ENCODE assay signal across 8 cellular contexts in genomic region chr9:4382722-4383317, GRCh38.
DNase-seq lines count a peak whose midpoint lies in the region; ATAC-seq and TF ChIP-seq lines count a peak whose summit lies in the region.

No MANE protein-coding gene starts in this region.

- 56 to 71% (median 60%) methylated on average over 4 of the region's 4 CpGs for WGBS in spleen, 5 donors

- DNase-seq in cardiac muscle cell (ENCODE audit: low read depth in 1 of 2, low spot score in 1 of 2) (peak; percentile 34 to 60), cardiac septum (ENCODE audit: low spot score) (no peak), RKO (ENCODE audit: low spot score) (peak; percentile 53), foreskin keratinocyte (no peak), spleen (no peak)
- no peak for DNase-seq in T-helper 2 cell treated with Interferon-gamma antibody and Interleukin-4, amounts not matched to agents 5 μg/mL and 100 μg/mL, for 36 hours (ENCODE audit: low spot score)
- no peak for DNase-seq in activated CD8-positive, alpha-beta memory T cell treated with anti-CD3 and anti-CD28 coated beads for 24 hours

- ATAC-seq in HG02870 (IDR thresholded peaks at IDR 0.05; ENCODE audit: unreplicated experiment) (peak; percentile 63), foreskin keratinocyte (peak; percentile 24)

- H3K36me3 ChIP-seq in cardiac muscle cell (no peaks in the 10 kb centered on the region), spleen (no peaks in the 10 kb centered on the region)

- intact Hi-C loops in cardiac septum (cut with DNase I) (loop anchor here (5.0 to 10.0 kb wide), 2 partner anchors 259 to 372 kb away; no protein-coding TSS in a partner anchor), spleen (cut with DNase I; ENCODE audit: low total_unique reads) (no loop called here)

- H3K4me3 ChIP-seq in cardiac muscle cell (no peak overlapping the region), spleen (no peak overlapping the region)

- no peaks in the 10 kb centered on the region for H3K4me1 Mint-ChIP-seq in T-helper 2 cell treated with Interferon-gamma antibody and Interleukin-4, amounts not matched to agents 5 μg/mL and 100 μg/mL, for 36 hours (ENCODE audit: low read depth)

- H3K27me3 Mint-ChIP-seq in T-helper 2 cell treated with Interferon-gamma antibody and Interleukin-4, amounts not matched to agents 5 μg/mL and 100 μg/mL, for 36 hours (ENCODE audit: low read depth): peaks cover 9% of the 10 kb centered on the region

- H3K4me1 ChIP-seq in cardiac muscle cell (ENCODE audit: low read depth) (no peaks in the 10 kb centered on the region), foreskin keratinocyte (no peaks in the 10 kb centered on the region), spleen (no peaks in the 10 kb centered on the region)

- TF ChIP-seq CTCF in cardiac muscle cell (IDR thresholded peaks at IDR 0.05; ENCODE audit: low read depth, low read length) (peak; percentile 57), foreskin keratinocyte (conservative IDR thresholded peaks at IDR 0.05) (peak; percentile 69), spleen (IDR thresholded peaks at IDR 0.05 in 8 of 11, conservative IDR thresholded peaks at IDR 0.05 in 3 of 11) (peak in 7 of 11 experiments; percentile 7 to 48 (median 35))

- H3K27ac ChIP-seq in cardiac muscle cell: no peak overlapping the region
- H3K27ac ChIP-seq in foreskin keratinocyte: no peak overlapping the region
- no peak overlapping the region for H3K27ac ChIP-seq in spleen

- H3K9me3 ChIP-seq in cardiac muscle cell (ENCODE audit: low read depth) (no peaks in the 10 kb centered on the region), spleen (no peaks in the 10 kb centered on the region)

- H3K27ac Mint-ChIP-seq in T-helper 2 cell treated with Interferon-gamma antibody and Interleukin-4, amounts not matched to agents 5 μg/mL and 100 μg/mL, for 36 hours: no peak overlapping the region

- no peaks in the 10 kb centered on the region for H3K36me3 Mint-ChIP-seq in T-helper 2 cell treated with Interferon-gamma antibody and Interleukin-4, amounts not matched to agents 5 μg/mL and 100 μg/mL, for 36 hours (ENCODE audit: low read depth)

- H3K27me3 ChIP-seq in cardiac muscle cell (no peaks in the 10 kb centered on the region), foreskin keratinocyte (peaks cover 10% of the 10 kb centered on the region), spleen (replicated peaks in 1 of 7) (no peaks in the 10 kb centered on the region)

- no peaks in the 10 kb centered on the region for H3K9me3 Mint-ChIP-seq in T-helper 2 cell treated with Interferon-gamma antibody and Interleukin-4, amounts not matched to agents 5 μg/mL and 100 μg/mL, for 36 hours

- no peak overlapping the region for H3K4me3 Mint-ChIP-seq in T-helper 2 cell treated with Interferon-gamma antibody and Interleukin-4, amounts not matched to agents 5 μg/mL and 100 μg/mL, for 36 hours

- TF ChIP-seq POLR2A in spleen (IDR thresholded peaks at IDR 0.05): no peak

Comparison
In these comparisons a context has a peak if more than half of its experiments do, and no peak if none do; other contexts are left out.
1. DNase-seq: peak in cardiac muscle cell (2 of 2) and RKO (single experiment); none in cardiac septum (single experiment), foreskin keratinocyte (0 of 2), spleen (single experiment), T-helper 2 cell treated with Interferon-gamma antibody and Interleukin-4, amounts not matched to agents 5 μg/mL and 100 μg/mL, for 36 hours (single experiment) and activated CD8-positive, alpha-beta memory T cell treated with anti-CD3 and anti-CD28 coated beads for 24 hours (single experiment).
2. Peak in every context shown above with its lines, with median percentiles within 50 percentile points of each other: CTCF ChIP-seq.